Comparison of ENCODE assay signal across 8 cellular contexts in genomic region chr14:69151458-69152180, GRCh38. TPM values are rescaled to one million over a fixed set of nuclear protein-coding genes. Genes with fewer than 3 reads are reported as not detected.
DNase-seq lines count a peak whose midpoint lies in the region; ATAC-seq and TF ChIP-seq lines count a peak whose summit lies in the region.

No MANE protein-coding gene starts in this region.

- no peaks in the 10 kb centered on the region for H3K27me3 ChIP-seq in right atrium auricular region
- H3K27me3 ChIP-seq in psoas muscle (ENCODE audit: insufficient read depth in 3 of 3, low read length in 2 of 3), result no peaks in the 10 kb centered on the region
- no peaks in the 10 kb centered on the region for H3K27me3 ChIP-seq in uterus

- peak overlapping the region; percentile 86 for H3K27ac Mint-ChIP-seq in T-helper 17 cell

- 0 to 2% (median 1%) methylated on average over 47 to 57 of the region's 57 CpGs for WGBS in psoas muscle, 3 donors

- no peaks in the 10 kb centered on the region for H3K27me3 Mint-ChIP-seq in T-helper 17 cell

- peak overlapping the region; percentile 91 for H3K4me3 Mint-ChIP-seq in T-helper 17 cell

- H3K9me3 ChIP-seq in T-helper 17 cell (ENCODE audit: control insufficient read depth, low read length, poor library complexity, severe bottlenecking) (no peaks in the 10 kb centered on the region), right atrium auricular region (no peaks in the 10 kb centered on the region), psoas muscle (no peaks in the 10 kb centered on the region), uterus (no peaks in the 10 kb centered on the region)

- H3K36me3 Mint-ChIP-seq in T-helper 17 cell (ENCODE audit: low read depth), result peaks cover 2% of the 10 kb centered on the region

- H3K27ac ChIP-seq in right atrium auricular region (peak overlapping the region; percentile 98), psoas muscle (peak overlapping the region; percentile 97), uterus (peak overlapping the region; percentile 93 to 100)

- peak; percentile 59 for ATAC-seq in T-helper 17 cell
- peak; percentile 77 to 83 (median 80) for ATAC-seq in psoas muscle

- peaks cover 5% of the 10 kb centered on the region for H3K36me3 ChIP-seq in right atrium auricular region
- peaks cover 0 to 15% of the 10 kb centered on the region in 2 donors for H3K36me3 ChIP-seq in psoas muscle (ENCODE audit: insufficient read depth in 1 of 2, low read depth in 1 of 2)
- H3K36me3 ChIP-seq in uterus, result no peaks in the 10 kb centered on the region

- H3K4me3 ChIP-seq in HFF-Myc (replicated peaks; ENCODE audit: low read depth, low read length), result peak overlapping the region; percentile 81
- peak overlapping the region; percentile 81 to 96 for H3K4me3 ChIP-seq in right atrium auricular region
- H3K4me3 ChIP-seq in psoas muscle, result peak overlapping the region; percentile 98
- peak overlapping the region; percentile 79 to 97 for H3K4me3 ChIP-seq in uterus

- intact Hi-C loops in psoas muscle (cut with DNase I) (loop anchor here (5.0 to 10.0 kb wide), 2 partner anchors 41 to 243 kb away; partner anchors contain the start of genes EXD2 (in 2 of the 2), ERH (in 1 of the 2) and SLC39A9 (in 1 of the 2)), uterus (cut with DNase I; ENCODE audit: low total_unique reads) (no loop called here)

- TF ChIP-seq POLR2A in uterus (IDR thresholded peaks at IDR 0.05), result peak; percentile 10 to 23

- TF ChIP-seq CTCF in HFF-Myc (IDR thresholded peaks at IDR 0.05; ENCODE audit: low read depth, low read length, missing control alignments) (peak; percentile 32), right atrium auricular region (IDR thresholded peaks at IDR 0.05) (peak; percentile 50 to 80), psoas muscle (IDR thresholded peaks at IDR 0.05) (peak; percentile 56), uterus (IDR thresholded peaks at IDR 0.05) (peak; percentile 32 to 66 (median 52))

- peaks cover 0 to 39% of the 10 kb centered on the region in 2 donors for H3K4me1 ChIP-seq in right atrium auricular region
- peaks cover 37% of the 10 kb centered on the region for H3K4me1 ChIP-seq in psoas muscle
- H3K4me1 ChIP-seq in uterus, result peaks cover 0 to 5% of the 10 kb centered on the region in 2 donors

- H3K4me1 Mint-ChIP-seq in T-helper 17 cell, result peaks cover 28% of the 10 kb centered on the region

- DNase-seq in ELF-1 (ENCODE audit: low read depth, low spot score) (peak; percentile 85), HFF-Myc (ENCODE audit: extremely low read depth, low read depth) (no peak), NCI-H1105 (lab: John Stamatoyannopoulos, UW) (peak; percentile 82), T-helper 17 cell (peak; percentile 73 to 76 (median 75)), amygdala (lab: John Stamatoyannopoulos, UW) (peak in 54 of 56 donors; percentile 10 to 90 (median 68)), right atrium auricular region (ENCODE audit: low spot score) (peak; percentile 67), psoas muscle (peak; percentile 71 to 88), uterus (peak; percentile 68 to 69)

RNA-seq across cellular contexts. Expression of gene DCAF5, which starts 1.3 kb away (rescaled TPM):
- total RNA-seq in T-helper 17 cell (10 to 100 TPM; 55.0 to 61.6 TPM), right atrium auricular region (10 to 100 TPM; 33.1 to 38.8 TPM), psoas muscle (10 to 100 TPM; 74.3 to 86.3 (median 78.7) TPM), uterus (10 to 100 TPM; 32.2 to 68.5 (median 60.0) TPM)
- 10 to 100 TPM in 2 of 3 donors, 1 to 10 TPM in 1; 9.1 to 74.7 (median 24.4) TPM for polyA plus RNA-seq in psoas muscle

RNA-seq across cellular contexts. Expression of gene EXD2, which starts 39.7 kb away (rescaled TPM):
- 1 to 10 TPM; 4.6 to 5.1 TPM for total RNA-seq in T-helper 17 cell
- total RNA-seq in right atrium auricular region, result 10 to 100 TPM; 14.6 to 16.7 TPM
- total RNA-seq in psoas muscle, result 10 to 100 TPM; 12.6 to 17.3 (median 13.6) TPM
- 10 to 100 TPM in 2 of 3 donors, 1 to 10 TPM in 1; 6.8 to 12.5 (median 10.1) TPM for polyA plus RNA-seq in psoas muscle
- total RNA-seq in uterus, result 10 to 100 TPM in 3 of 4 donors, 1 to 10 TPM in 1; 4.6 to 52.1 (median 28.3) TPM
